ENCODE assay signal across 7 cellular contexts in genomic region chr3:71062920-71063767, GRCh38.
DNase-seq lines count a peak whose midpoint lies in the region; ATAC-seq and TF ChIP-seq lines count a peak whose summit lies in the region.

No MANE protein-coding gene starts in this region.

- POLR2A ChIA-PET in RWPE1 (lab: Yijun Ruan, JAX; ENCODE audit: low non-redundant PET): no interaction called here

- H3K4me3 ChIP-seq in gastrocnemius medialis: peak overlapping the region; percentile 58 to 83 (median 72)

- H3K27me3 ChIP-seq in gastrocnemius medialis: no peaks in the 10 kb centered on the region

- TF ChIP-seq POLR2A in gastrocnemius medialis (IDR thresholded peaks at IDR 0.05): no peak

- no peaks in the 10 kb centered on the region for H3K9me3 ChIP-seq in gastrocnemius medialis

- in situ Hi-C loops in gastrocnemius medialis (cut with MboI; ENCODE audit: low sequenced_read_pairs in 4 of 4): no loop called here

- peak; percentile 22 for DNase-seq in RWPE1 (ENCODE audit: low spot score)
- peak; percentile 18 for DNase-seq in foreskin melanocyte
- no peak for DNase-seq in gastrocnemius medialis
- DNase-seq in NCI-H2081 treated with DMSO at 0.1 percent for 48 hours (lab: John Stamatoyannopoulos, UW): no peak
- DNase-seq in NCI-H446 (lab: John Stamatoyannopoulos, UW): no peak

- peaks cover 61 to 64% of the 10 kb centered on the region in 2 donors for H3K4me1 ChIP-seq in gastrocnemius medialis

- H3K27ac ChIP-seq in RWPE1 (peak overlapping the region; percentile 95), gastrocnemius medialis (peak overlapping the region; percentile 86 to 91 (median 89))

- TF ChIP-seq CTCF in RWPE1 (conservative IDR thresholded peaks at IDR 0.05; ENCODE audit: low read depth) (no peak), gastrocnemius medialis (IDR thresholded peaks at IDR 0.05 in 4 of 5, conservative IDR thresholded peaks at IDR 0.05 in 1 of 5) (no peak)

- CTCF ChIA-PET in RWPE1 (lab: Yijun Ruan, JAX): interaction anchor here (0.6 kb wide), 1 partner anchor 101 kb away, joined by 4 read pairs; no protein-coding TSS in a partner anchor

- H3K36me3 ChIP-seq in gastrocnemius medialis: no peaks in the 10 kb centered on the region

- intact Hi-C loops in gastrocnemius medialis (cut with DNase I; ENCODE audit: low total_unique reads): loop anchor here (5.0 to 10.0 kb wide), 3 partner anchors 149 to 1938 kb away; partner anchors contain the start of gene LMOD3

- ATAC-seq in GM18502 (IDR thresholded peaks at IDR 0.05; ENCODE audit: poor library complexity, unreplicated experiment): peak; percentile 55
- peak; percentile 57 for ATAC-seq in HG02759 (IDR thresholded peaks at IDR 0.05; ENCODE audit: unreplicated experiment)
- no peak for ATAC-seq in gastrocnemius medialis

Comparison
In these comparisons a context has a peak if more than half of its experiments do, and no peak if none do; other contexts are left out.
1. ATAC-seq: peak in GM18502 (single experiment) and HG02759 (single experiment); none in gastrocnemius medialis (0 of 2).
2. DNase-seq: peak in RWPE1 (single experiment) and foreskin melanocyte (single experiment); none in gastrocnemius medialis (0 of 2), NCI-H2081 treated with DMSO at 0.1 percent for 48 hours (single experiment) and NCI-H446 (0 of 2).